In genomic region chr2:119025013-119025412, GRCh38 we compare ENCODE assay signal across 1 cellular context.
TF ChIP-seq lines count a peak whose summit lies in the region.

No MANE protein-coding gene starts in this region.

TF ChIP-seq in SK-N-SH treated with all-trans-retinoic acid at 6 μM for 48 hours, 23 proteins besides CTCF, POLR2A, EP300 and RAD21 (continued from another document):
- TF ChIP-seq, protein P1, sequence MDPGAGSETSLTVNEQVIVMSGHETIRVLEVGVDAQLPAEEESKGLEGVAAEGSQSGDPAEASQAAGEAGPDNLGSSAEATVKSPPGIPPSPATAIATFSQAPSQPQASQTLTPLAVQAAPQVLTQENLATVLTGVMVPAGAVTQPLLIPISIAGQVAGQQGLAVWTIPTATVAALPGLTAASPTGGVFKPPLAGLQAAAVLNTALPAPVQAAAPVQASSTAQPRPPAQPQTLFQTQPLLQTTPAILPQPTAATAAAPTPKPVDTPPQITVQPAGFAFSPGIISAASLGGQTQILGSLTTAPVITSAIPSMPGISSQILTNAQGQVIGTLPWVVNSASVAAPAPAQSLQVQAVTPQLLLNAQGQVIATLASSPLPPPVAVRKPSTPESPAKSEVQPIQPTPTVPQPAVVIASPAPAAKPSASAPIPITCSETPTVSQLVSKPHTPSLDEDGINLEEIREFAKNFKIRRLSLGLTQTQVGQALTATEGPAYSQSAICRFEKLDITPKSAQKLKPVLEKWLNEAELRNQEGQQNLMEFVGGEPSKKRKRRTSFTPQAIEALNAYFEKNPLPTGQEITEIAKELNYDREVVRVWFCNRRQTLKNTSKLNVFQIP (CRISPR knock-in tag; IDR thresholded peaks at IDR 0.05; ENCODE audit: borderline replicate concordance, low read depth) = no peak
